Comparison of ENCODE assay signal across 1 cellular context in genomic region chrX:150205011-150205410, GRCh38.
TF ChIP-seq lines count a peak whose summit lies in the region.

No MANE protein-coding gene starts in this region.

TF ChIP-seq in HCT116, 20 proteins besides CTCF, POLR2A, EP300 and RAD21 (continued from another document):
- TF ChIP-seq, protein P1, sequence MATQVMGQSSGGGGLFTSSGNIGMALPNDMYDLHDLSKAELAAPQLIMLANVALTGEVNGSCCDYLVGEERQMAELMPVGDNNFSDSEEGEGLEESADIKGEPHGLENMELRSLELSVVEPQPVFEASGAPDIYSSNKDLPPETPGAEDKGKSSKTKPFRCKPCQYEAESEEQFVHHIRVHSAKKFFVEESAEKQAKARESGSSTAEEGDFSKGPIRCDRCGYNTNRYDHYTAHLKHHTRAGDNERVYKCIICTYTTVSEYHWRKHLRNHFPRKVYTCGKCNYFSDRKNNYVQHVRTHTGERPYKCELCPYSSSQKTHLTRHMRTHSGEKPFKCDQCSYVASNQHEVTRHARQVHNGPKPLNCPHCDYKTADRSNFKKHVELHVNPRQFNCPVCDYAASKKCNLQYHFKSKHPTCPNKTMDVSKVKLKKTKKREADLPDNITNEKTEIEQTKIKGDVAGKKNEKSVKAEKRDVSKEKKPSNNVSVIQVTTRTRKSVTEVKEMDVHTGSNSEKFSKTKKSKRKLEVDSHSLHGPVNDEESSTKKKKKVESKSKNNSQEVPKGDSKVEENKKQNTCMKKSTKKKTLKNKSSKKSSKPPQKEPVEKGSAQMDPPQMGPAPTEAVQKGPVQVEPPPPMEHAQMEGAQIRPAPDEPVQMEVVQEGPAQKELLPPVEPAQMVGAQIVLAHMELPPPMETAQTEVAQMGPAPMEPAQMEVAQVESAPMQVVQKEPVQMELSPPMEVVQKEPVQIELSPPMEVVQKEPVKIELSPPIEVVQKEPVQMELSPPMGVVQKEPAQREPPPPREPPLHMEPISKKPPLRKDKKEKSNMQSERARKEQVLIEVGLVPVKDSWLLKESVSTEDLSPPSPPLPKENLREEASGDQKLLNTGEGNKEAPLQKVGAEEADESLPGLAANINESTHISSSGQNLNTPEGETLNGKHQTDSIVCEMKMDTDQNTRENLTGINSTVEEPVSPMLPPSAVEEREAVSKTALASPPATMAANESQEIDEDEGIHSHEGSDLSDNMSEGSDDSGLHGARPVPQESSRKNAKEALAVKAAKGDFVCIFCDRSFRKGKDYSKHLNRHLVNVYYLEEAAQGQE (IDR thresholded peaks at IDR 0.05; ENCODE audit: low read depth): no peak
